Comparison of ENCODE assay signal across 8 cellular contexts in genomic region chr16:89422527-89422904, GRCh38.
DNase-seq lines count a peak whose midpoint lies in the region; ATAC-seq and TF ChIP-seq lines count a peak whose summit lies in the region.

No MANE protein-coding gene starts in this region.

- peak overlapping the region; percentile 61 for H3K27ac ChIP-seq in RWPE1
- peak overlapping the region; percentile 78 for H3K27ac ChIP-seq in fibroblast of lung (ENCODE audit: insufficient read depth, low read length)

- H3K9me3 Mint-ChIP-seq in stimulated activated effector memory CD8-positive, alpha-beta T cell treated with anti-CD3 and anti-CD28 coated beads, Interleukin-12 subunit alpha, Interleukin-12 subunit beta, amount 100 ng/mL, for 72 hours = no peaks in the 10 kb centered on the region

- no peak overlapping the region for H3K9ac ChIP-seq in fibroblast of lung (ENCODE audit: insufficient read depth, low read length)

- peak overlapping the region; percentile 83 for H3K27ac Mint-ChIP-seq in stimulated activated effector memory CD8-positive, alpha-beta T cell treated with anti-CD3 and anti-CD28 coated beads, Interleukin-12 subunit alpha, Interleukin-12 subunit beta, amount 100 ng/mL, for 72 hours

- POLR2A ChIA-PET in RWPE1 (lab: Yijun Ruan, JAX; ENCODE audit: low non-redundant PET) = no interaction called here

- no peaks in the 10 kb centered on the region for H3K9me3 ChIP-seq in fibroblast of lung (ENCODE audit: control insufficient read depth, insufficient read depth, low read depth, low read length)

- no peak overlapping the region for H3K4me3 ChIP-seq in fibroblast of lung (replicated peaks in 1 of 4; ENCODE audit: control extremely low read depth in 1 of 4, insufficient read depth in 1 of 4, low read depth in 3 of 4, low read length in 4 of 4)

- peak; percentile 51 for ATAC-seq in GM18520 (IDR thresholded peaks at IDR 0.05; ENCODE audit: unreplicated experiment)
- ATAC-seq in HG02642 (IDR thresholded peaks at IDR 0.05; ENCODE audit: poor library complexity, unreplicated experiment) = peak; percentile 66
- ATAC-seq in stimulated activated effector memory CD8-positive, alpha-beta T cell treated with anti-CD3 and anti-CD28 coated beads, Interleukin-12 subunit alpha, Interleukin-12 subunit beta, amount 100 ng/mL, for 72 hours = peak; percentile 86

- DNase-seq in RWPE1 (ENCODE audit: low spot score) (no peak), fibroblast of lung (ENCODE audit: low read depth in 2 of 2) (peak in 1 of 2 donors; percentile 74), HT-29 (ENCODE audit: low spot score) (no peak), cortex of kidney (lab: John Stamatoyannopoulos, UW) (no peak), DMS79 (lab: John Stamatoyannopoulos, UW) (no peak)
- DNase-seq in stimulated activated effector memory CD8-positive, alpha-beta T cell treated with anti-CD3 and anti-CD28 coated beads, Interleukin-12 subunit alpha, Interleukin-12 subunit beta, amount 100 ng/mL, for 72 hours (ENCODE audit: low spot score in 2 of 2) = peak; percentile 36 to 69

- H3K36me3 Mint-ChIP-seq in stimulated activated effector memory CD8-positive, alpha-beta T cell treated with anti-CD3 and anti-CD28 coated beads, Interleukin-12 subunit alpha, Interleukin-12 subunit beta, amount 100 ng/mL, for 72 hours = peaks cover 88% of the 10 kb centered on the region

- peaks cover 98% of the 10 kb centered on the region for H3K79me2 ChIP-seq in fibroblast of lung (ENCODE audit: control insufficient read depth, insufficient read depth, low read length)

- no peaks in the 10 kb centered on the region for H3K36me3 ChIP-seq in fibroblast of lung (ENCODE audit: control insufficient read depth, insufficient read depth, low read length)

- H3K4me3 Mint-ChIP-seq in stimulated activated effector memory CD8-positive, alpha-beta T cell treated with anti-CD3 and anti-CD28 coated beads, Interleukin-12 subunit alpha, Interleukin-12 subunit beta, amount 100 ng/mL, for 72 hours = peak overlapping the region; percentile 36

- peaks cover 83% of the 10 kb centered on the region for H3K4me1 Mint-ChIP-seq in stimulated activated effector memory CD8-positive, alpha-beta T cell treated with anti-CD3 and anti-CD28 coated beads, Interleukin-12 subunit alpha, Interleukin-12 subunit beta, amount 100 ng/mL, for 72 hours

- CTCF ChIA-PET in RWPE1 (lab: Yijun Ruan, JAX) = no interaction called here

- no peaks in the 10 kb centered on the region for H3K27me3 ChIP-seq in fibroblast of lung (ENCODE audit: control insufficient read depth, insufficient read depth, low read length)

- peak overlapping the region; percentile 54 for H3K4me2 ChIP-seq in fibroblast of lung (ENCODE audit: extremely low read depth, insufficient read depth, low read length)

- no peak overlapping the region for H2AFZ ChIP-seq in fibroblast of lung (ENCODE audit: low read length)

- peaks cover 4% of the 10 kb centered on the region for H4K20me1 ChIP-seq in fibroblast of lung (ENCODE audit: control insufficient read depth, extremely low read depth, insufficient read depth, low read length)

- no peak for TF ChIP-seq CTCF in RWPE1 (conservative IDR thresholded peaks at IDR 0.05; ENCODE audit: low read depth)
- TF ChIP-seq CTCF in fibroblast of lung (conservative IDR thresholded peaks at IDR 0.05 in 1 of 2, IDR thresholded peaks at IDR 0.05 in 1 of 2; ENCODE audit: low read depth in 1 of 2, low read length in 2 of 2) = no peak

- H3K4me1 ChIP-seq in fibroblast of lung (ENCODE audit: control insufficient read depth, extremely low read depth, insufficient read depth, low read length) = peaks cover 15% of the 10 kb centered on the region

Comparison
In these comparisons a context has a peak if more than half of its experiments do, and no peak if none do; other contexts are left out.
1. DNase-seq: peak in stimulated activated effector memory CD8-positive, alpha-beta T cell treated with anti-CD3 and anti-CD28 coated beads, Interleukin-12 subunit alpha, Interleukin-12 subunit beta, amount 100 ng/mL, for 72 hours (2 of 2); none in RWPE1 (single experiment), HT-29 (single experiment), cortex of kidney (single experiment) and DMS79 (single experiment).
2. Peak in every context shown above with its lines, with median percentiles within 50 percentile points of each other: ATAC-seq.